ENCODE assay signal across 16 cellular contexts in the genomic region with DNA sequence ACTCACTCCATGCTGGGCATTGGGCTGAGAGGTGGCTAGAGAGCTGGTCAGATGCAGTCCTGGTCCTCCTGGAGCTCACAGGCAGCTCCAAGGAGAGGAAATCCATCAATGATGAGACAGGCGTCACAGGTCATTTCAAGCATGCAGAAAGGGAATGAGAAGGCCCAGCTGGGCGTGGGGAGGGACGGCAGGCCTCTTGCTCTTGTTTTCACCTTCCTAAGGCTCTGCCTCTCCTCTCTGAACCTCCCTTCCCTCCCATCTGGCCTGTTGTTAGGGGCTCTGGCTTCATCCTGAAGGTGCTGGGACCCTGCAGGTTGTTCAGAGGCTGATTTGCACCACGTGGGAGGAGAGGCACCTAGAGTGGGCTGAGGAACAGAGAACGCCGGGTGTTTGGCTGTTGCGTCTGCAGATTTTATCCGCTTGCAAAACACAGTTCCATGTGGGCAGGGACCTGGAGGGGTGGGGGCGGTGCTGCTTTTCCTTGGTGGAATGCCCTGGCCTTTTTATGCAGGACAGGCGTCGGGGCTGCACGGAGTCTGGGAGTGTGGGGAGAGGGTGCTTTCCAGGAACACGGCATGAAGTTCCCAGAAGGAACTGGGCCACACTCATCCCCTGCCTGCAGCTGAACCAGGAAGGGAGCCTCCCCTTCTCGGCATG.
"Had no signal": no experiment of that assay in that cellular context is flagged by ENCODE, and none has a peak within 500 bp of the region (broad histone marks: within the 10 kb centered on the region; RNA-seq: fewer than 3 reads in every experiment).

No MANE protein-coding gene starts in this region.

- H3K4me3 ChIP-seq: dorsolateral prefrontal cortex, hepatocyte, tibial artery, uterus had no signal

- H3K4me1 Mint-ChIP-seq: activated naive CD8-positive, alpha-beta T cell treated with anti-CD3 and anti-CD28 coated beads, Interleukin-2, amount 50 U/mL, for 24 hours had no signal

- H3K4me3 Mint-ChIP-seq: activated naive CD8-positive, alpha-beta T cell treated with anti-CD3 and anti-CD28 coated beads, Interleukin-2, amount 50 U/mL, for 24 hours; neural crest cell had no signal

- H3K4me1 ChIP-seq: tibial artery, uterus had no signal

- DNase-seq: activated CD4-positive, alpha-beta T cell treated with anti-CD3 and anti-CD28 coated beads for 1 hour; activated CD4-positive, alpha-beta T cell treated with anti-CD3 and anti-CD28 coated beads, Interleukin-2, amount 50 U/mL, for 4 hours; activated naive CD4-positive, alpha-beta T cell; activated naive CD8-positive, alpha-beta T cell treated with anti-CD3 and anti-CD28 coated beads, Interleukin-2, amount 50 U/mL, for 24 hours; activated T-cell treated with anti-CD3 and anti-CD28 coated beads for 4 hours; erythroblast; kidney; small intestine; stimulated activated CD4-positive, alpha-beta T cell treated with anti-CD3 and anti-CD28 coated beads, Interleukin-4, amount 100 ng/mL, for 24 hours; stimulated activated naive CD4-positive, alpha-beta T cell; T-helper 1 cell; tibial artery had no signal

- H3K36me3 ChIP-seq: tibial artery, uterus had no signal

- H3K27ac ChIP-seq: dorsolateral prefrontal cortex, hepatocyte, tibial artery, uterus had no signal

- H3K9me3 Mint-ChIP-seq: activated naive CD8-positive, alpha-beta T cell treated with anti-CD3 and anti-CD28 coated beads, Interleukin-2, amount 50 U/mL, for 24 hours; neural crest cell had no signal

- H3K27ac Mint-ChIP-seq: activated naive CD8-positive, alpha-beta T cell treated with anti-CD3 and anti-CD28 coated beads, Interleukin-2, amount 50 U/mL, for 24 hours had no signal

- H3K9me3 ChIP-seq: tibial artery, uterus had no signal

- H3K27me3 ChIP-seq: hepatocyte, uterus had no signal

- FAIRE-seq: kidney, small intestine had no signal

- ATAC-seq: activated naive CD8-positive, alpha-beta T cell treated with anti-CD3 and anti-CD28 coated beads, Interleukin-2, amount 50 U/mL, for 24 hours had no signal
